8 cellular contexts compared by ENCODE assay signal in genomic region chr7:30347226-30348082, GRCh38.
DNase-seq lines count a peak whose midpoint lies in the region; ATAC-seq, FAIRE-seq and TF ChIP-seq lines count a peak whose summit lies in the region.

No MANE protein-coding gene starts in this region.

- H3K36me3 ChIP-seq in GM12878 (ENCODE audit: control insufficient read depth in 2 of 2, insufficient read depth in 2 of 2, low read length in 1 of 2) (no peaks in the 10 kb centered on the region), tibial artery (no peaks in the 10 kb centered on the region), prostate gland (no peaks in the 10 kb centered on the region), heart right ventricle (no peaks in the 10 kb centered on the region)

- H3K36me3 Mint-ChIP-seq in activated CD4-positive, alpha-beta T cell treated with anti-CD3 and anti-CD28 coated beads, Interleukin-2, amount 10 ng/mL, durations not matched to agents 24 days and 14 days (ENCODE audit: low read depth), result peaks cover 2% of the 10 kb centered on the region

- DNase-seq in activated CD4-positive, alpha-beta T cell treated with anti-CD3 and anti-CD28 coated beads, Interleukin-2, amount 10 ng/mL, durations not matched to agents 24 days and 14 days, result no peak
- DNase-seq in activated CD4-positive, alpha-beta T cell treated with anti-CD3 and anti-CD28 coated beads for 48 hours, result no peak
- DNase-seq in GM12878 (ENCODE audit: low read depth, low spot score) (no peak), tibial artery (no peak), prostate gland (ENCODE audit: low spot score) (no peak), heart right ventricle (no peak)

- peaks cover 51% of the 10 kb centered on the region for H3K4me1 Mint-ChIP-seq in activated CD4-positive, alpha-beta T cell treated with anti-CD3 and anti-CD28 coated beads, Interleukin-2, amount 10 ng/mL, durations not matched to agents 24 days and 14 days

- H3K9me3 ChIP-seq in GM12878 (replicated peaks; ENCODE audit: control insufficient read depth, insufficient read depth, low read length) (no peaks in the 10 kb centered on the region; the same call in 1 of the 3 replicates), tibial artery (no peaks in the 10 kb centered on the region), prostate gland (no peaks in the 10 kb centered on the region), heart right ventricle (peaks cover 0 to 7% (median 0%) of the 10 kb centered on the region in 11 donors)

- no peaks in the 10 kb centered on the region for H3K27me3 ChIP-seq in GM12878 (replicated peaks in 1 of 2; ENCODE audit: control insufficient read depth in 2 of 2, insufficient read depth in 2 of 2, low read length in 1 of 2)
- H3K27me3 ChIP-seq in tibial artery, result no peaks in the 10 kb centered on the region
- H3K27me3 ChIP-seq in prostate gland (replicated peaks; ENCODE audit: insufficient read depth), result no peaks in the 10 kb centered on the region
- no peaks in the 10 kb centered on the region for H3K27me3 ChIP-seq in heart right ventricle

- peaks cover 42% of the 10 kb centered on the region for H3K79me2 ChIP-seq in GM12878 (ENCODE audit: control insufficient read depth, insufficient read depth, low read length)

- intact Hi-C loops in activated CD4-positive, alpha-beta T cell treated with anti-CD3 and anti-CD28 coated beads, Interleukin-2, amount 10 ng/mL, durations not matched to agents 24 days and 14 days (cut with micrococcal nuclease), result loop anchor here (1.0 to 5.0 kb wide), 7 partner anchors 17 to 321 kb away; partner anchors contain the start of gene FKBP14
- intact Hi-C loops in GM12878 (cut with micrococcal nuclease; ENCODE audit: unreplicated experiment) (loop anchor here (2.0 kb wide), 1 partner anchor 25 kb away; no protein-coding TSS in a partner anchor), tibial artery (cut with DNase I; ENCODE audit: low total_unique reads) (no loop called here), prostate gland (cut with DNase I) (no loop called here), heart right ventricle (cut with DNase I) (no loop called here)

- peak overlapping the region; percentile 89 for H3K27ac Mint-ChIP-seq in activated CD4-positive, alpha-beta T cell treated with anti-CD3 and anti-CD28 coated beads, Interleukin-2, amount 10 ng/mL, durations not matched to agents 24 days and 14 days

- H4K20me1 ChIP-seq in GM12878 (ENCODE audit: control insufficient read depth, insufficient read depth), result no peaks in the 10 kb centered on the region

- POLR2A ChIA-PET in GM12878 (lab: Charles Lee), result interaction anchor here (1.0 to 2.8 kb wide), 6 partner anchors 12 to 68 kb away, joined by 3 to 23 read pairs (median 6); partner anchors contain the start of gene ZNRF2

- BruUV-seq in GM12878 (replicated peaks; lab: Mats Ljungman, UMichigan), result no TSS peak

- H3K4me3 ChIP-seq in GM12878 (peak overlapping the region; percentile 31; the same call in 1 of the 2 replicates), tibial artery (no peak overlapping the region), prostate gland (no peak overlapping the region), heart right ventricle (no peak overlapping the region)

- RAD21 ChIA-PET in GM12878 (lab: Charles Lee; ENCODE audit: unreplicated experiment), result interaction anchor here (1.0 to 8.0 kb wide), 9 partner anchors 15 to 184 kb away, joined by 4 to 108 read pairs (median 28); partner anchors contain the start of gene ZNRF2

- no peak for TF ChIP-seq POLR2A in GM12878 (IDR thresholded peaks at IDR 0.05; ENCODE audit: low read depth, low read length)
- TF ChIP-seq POLR2A in prostate gland (IDR thresholded peaks at IDR 0.05), result no peak

- SMC1A ChIA-PET in GM12878 (lab: Charles Lee; ENCODE audit: uncharacterized antibody, unreplicated experiment), result interaction anchor here (0.9 to 9.0 kb wide), 12 partner anchors 8 to 182 kb away, joined by 3 to 202 read pairs (median 5); no protein-coding TSS in a partner anchor

- H3K4me2 ChIP-seq in GM12878 (ENCODE audit: control insufficient read depth, insufficient read depth), result peak overlapping the region; percentile 96

- H3K27ac ChIP-seq in GM12878 (ENCODE audit: control insufficient read depth, insufficient read depth) (peak overlapping the region; percentile 83), tibial artery (peak overlapping the region; percentile 24 to 33), prostate gland (no peak overlapping the region), heart right ventricle (peak overlapping the region in 1 of 10 donors; percentile 75)

- FAIRE-seq in GM12878 (lab: Jason Lieb, UNC), result no peak

- H3K9ac ChIP-seq in GM12878 (ENCODE audit: control insufficient read depth, insufficient read depth, low read length), result peak overlapping the region; percentile 40

- in situ Hi-C loops in GM12878 (cut with MboI), result no loop called here

- TF ChIP-seq CTCF in GM12878 (IDR thresholded peaks at IDR 0.05 in 2 of 3, conservative IDR thresholded peaks at IDR 0.05 in 1 of 3; ENCODE audit: control insufficient read depth in 2 of 3, extremely low read depth in 1 of 3, insufficient read depth in 1 of 3, low read depth in 3 of 3, low read length in 3 of 3) (no peak), tibial artery (IDR thresholded peaks at IDR 0.05) (no peak), prostate gland (IDR thresholded peaks at IDR 0.05) (no peak), heart right ventricle (IDR thresholded peaks at IDR 0.05) (no peak)

- no peak for TF ChIP-seq EP300 in GM12878 (IDR thresholded peaks at IDR 0.05; ENCODE audit: borderline replicate concordance in 1 of 2, control insufficient read depth in 1 of 2, low read depth in 2 of 2, low read length in 2 of 2)

- H2AFZ ChIP-seq in GM12878 (ENCODE audit: control insufficient read depth, low read depth, low read length), result no peak overlapping the region; the same call in 1 of the 2 replicates

- ATAC-seq in HG03469 (IDR thresholded peaks at IDR 0.05; ENCODE audit: unreplicated experiment), result peak; percentile 7
- ATAC-seq in GM12878, result peak; percentile 41
- ATAC-seq in GM18873 (IDR thresholded peaks at IDR 0.05; ENCODE audit: low FRiP score, unreplicated experiment), result no peak
- ATAC-seq in heart right ventricle, result no peak

- CTCF ChIA-PET in GM12878 (lab: Yijun Ruan, JAX), result interaction anchor here (0.7 to 7.6 kb wide), 6 partner anchors 20 to 183 kb away, joined by 4 to 57 read pairs (median 4); no protein-coding TSS in a partner anchor

- WGBS in GM12878 (ENCODE audit: insufficient coverage, insufficient replicate concordance, low lambda C conversion rate, missing lambda C conversion rate), result 19% methylated on average over 2 of the region's 2 CpGs
- 86% methylated on average over 2 of the region's 2 CpGs for WGBS in prostate gland
- WGBS in heart right ventricle, 2 donors, result 87 to 93% methylated on average over 2 of the region's 2 CpGs

- H3K4me1 ChIP-seq in GM12878 (ENCODE audit: control insufficient read depth, insufficient read depth, low read length), result peaks cover 23% of the 10 kb centered on the region; the same call in 1 of the 2 replicates
- H3K4me1 ChIP-seq in tibial artery, result peaks cover 0 to 49% (median 19%) of the 10 kb centered on the region in 4 donors
- H3K4me1 ChIP-seq in prostate gland (replicated peaks), result no peaks in the 10 kb centered on the region
- H3K4me1 ChIP-seq in heart right ventricle, result peaks cover 0 to 82% (median 19%) of the 10 kb centered on the region in 9 donors

- TF ChIP-seq RAD21 in GM12878 (IDR thresholded peaks at IDR 0.05; ENCODE audit: insufficient read depth, low read depth, low read length), result no peak

- peak overlapping the region; percentile 67 for H3K4me3 Mint-ChIP-seq in activated CD4-positive, alpha-beta T cell treated with anti-CD3 and anti-CD28 coated beads, Interleukin-2, amount 10 ng/mL, durations not matched to agents 24 days and 14 days

- no peaks in the 10 kb centered on the region for H3K27me3 Mint-ChIP-seq in activated CD4-positive, alpha-beta T cell treated with anti-CD3 and anti-CD28 coated beads, Interleukin-2, amount 10 ng/mL, durations not matched to agents 24 days and 14 days

- no peaks in the 10 kb centered on the region for H3K9me3 Mint-ChIP-seq in activated CD4-positive, alpha-beta T cell treated with anti-CD3 and anti-CD28 coated beads, Interleukin-2, amount 10 ng/mL, durations not matched to agents 24 days and 14 days

TF ChIP-seq in GM12878, 131 proteins besides CTCF, POLR2A, EP300 and RAD21:
- no peak for TF ChIP-seq KLF5 (IDR thresholded peaks at IDR 0.05; ENCODE audit: partially characterized antibody)
- TF ChIP-seq TAF1 (IDR thresholded peaks at IDR 0.05; ENCODE audit: borderline replicate concordance, low read depth, low read length), result 0 out of 2 replicates have a peak, but pooled peaks have one; percentile 17
TF ChIP-seq in GM12878: peak in this region for 1.

Comparison
In these comparisons a context has a peak if more than half of its experiments do, and no peak if none do; other contexts are left out.
1. ATAC-seq: peak in HG03469 (single experiment) and GM12878 (single experiment); none in GM18873 (single experiment) and heart right ventricle (0 of 8).
2. H3K27ac ChIP-seq: peak in GM12878 (single experiment) and tibial artery (2 of 2); none in prostate gland (0 of 2).
3. intact Hi-C loops: an anchor here in activated CD4-positive, alpha-beta T cell treated with anti-CD3 and anti-CD28 coated beads, Interleukin-2, amount 10 ng/mL, durations not matched to agents 24 days and 14 days (1.0 to 5.0 kb wide) and GM12878 (2.0 kb wide); none called in tibial artery, prostate gland and heart right ventricle.